Comparison of ENCODE assay signal across 1 cellular context in the genomic region with DNA sequence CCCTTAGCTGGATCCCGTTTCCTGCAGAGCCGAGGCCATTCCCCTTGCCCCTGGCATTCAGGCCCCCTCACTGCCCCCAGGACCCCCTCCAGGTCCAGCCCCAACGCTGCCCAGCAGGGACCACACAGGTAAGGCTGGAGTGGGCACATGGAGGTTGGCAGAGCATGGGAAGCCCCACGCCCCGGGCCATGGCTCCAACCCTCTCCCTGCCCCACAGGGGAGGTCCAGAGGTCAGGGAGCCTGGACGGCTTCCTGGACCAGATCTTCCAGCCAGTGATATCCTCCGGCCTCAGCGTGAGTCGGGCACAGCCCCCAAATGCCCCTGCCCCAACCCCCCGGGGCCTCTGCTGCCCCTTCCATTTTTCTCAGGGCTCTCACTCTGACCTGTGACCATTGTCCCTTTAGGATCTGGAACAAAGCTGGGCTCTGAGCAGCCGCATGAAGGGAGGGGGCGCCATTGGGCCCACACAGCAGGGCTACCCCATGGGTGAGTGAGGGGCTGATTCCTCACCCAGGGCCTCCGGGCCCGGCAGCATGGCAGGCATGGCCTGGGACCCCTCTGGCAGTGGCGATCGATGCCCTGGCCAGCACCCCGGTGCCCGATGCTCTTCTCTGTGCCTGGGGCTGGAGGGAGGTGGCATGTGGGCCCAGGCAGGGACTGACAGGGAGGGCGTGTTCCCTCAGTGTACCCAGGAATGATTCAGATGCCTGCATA.
TF ChIP-seq lines count a peak whose summit lies in the region.

No MANE protein-coding gene starts in this region.

TF ChIP-seq in A549, 52 proteins besides CTCF, POLR2A, EP300 and RAD21 (continued from another document):
- TF ChIP-seq BCL3 (IDR thresholded peaks at IDR 0.05): no peak
- TF ChIP-seq JUNB (IDR thresholded peaks at IDR 0.05): no peak
- no peak for TF ChIP-seq MAFK (IDR thresholded peaks at IDR 0.05; ENCODE audit: partially characterized antibody)
